Comparison of ENCODE assay signal across 7 cellular contexts in genomic region chr16:33987348-33987963, GRCh38.
A peak's percentile ranks its signal among the peaks of the same experiment; 100 is the strongest.
DNase-seq lines count a peak whose midpoint lies in the region; ATAC-seq and TF ChIP-seq lines count a peak whose summit lies in the region.
"Not testable (repeated sequence)": the region's sequence is repeated elsewhere in the genome, so short reads cannot be mapped to it uniquely, and the experiment has no call there.

No MANE protein-coding gene starts in this region.

- peak overlapping the region in 1 of 5 donors; percentile 40 for H3K27ac ChIP-seq in adrenal gland
- peak overlapping the region; percentile 67 for H3K27ac ChIP-seq in left ventricle myocardium inferior (replicated peaks)
- H3K27ac ChIP-seq in psoas muscle, spleen: not testable (repeated sequence)

- 31 to 32% methylated on average over 4 to 7 of the region's 13 CpGs; no CpG with 5 or more reads in 2 of the 4 donors for WGBS in adrenal gland, 4 donors
- 30 to 79% (median 66%) methylated on average over 2 to 7 of the region's 13 CpGs for WGBS in psoas muscle, 3 donors
- WGBS in spleen, 5 donors: 60 to 90% (median 78%) methylated on average over 3 to 8 of the region's 13 CpGs; no CpG with 5 or more reads in 2 of the 5 donors

- DNase-seq in adrenal gland: peak in 5 of 7 donors; percentile 7 to 52 (median 29)
- DNase-seq in Right ventricle myocardium superior: peak; percentile 22
- DNase-seq in left ventricle myocardium inferior, left colon: not testable (repeated sequence)
- peak; percentile 35 for DNase-seq in mesenteric fat pad (ENCODE audit: low spot score)
- DNase-seq in psoas muscle: peak in 1 of 2 donors; percentile 27
- peak; percentile 41 for DNase-seq in spleen

- not testable (repeated sequence) for H3K9me3 ChIP-seq in adrenal gland (replicated peaks in 1 of 3); left ventricle myocardium inferior (replicated peaks); psoas muscle; spleen

- H3K27me3 ChIP-seq in adrenal gland; left ventricle myocardium inferior (ENCODE audit: low read depth); psoas muscle (ENCODE audit: insufficient read depth in 3 of 3, low read length in 2 of 3); spleen (replicated peaks in 1 of 7): not testable (repeated sequence)

- H3K36me3 ChIP-seq in adrenal gland (replicated peaks in 1 of 2); left ventricle myocardium inferior; psoas muscle (ENCODE audit: insufficient read depth in 1 of 2, low read depth in 1 of 2); spleen: not testable (repeated sequence)

- not testable (repeated sequence) for H3K4me3 ChIP-seq in adrenal gland, left ventricle myocardium inferior, psoas muscle, spleen

- intact Hi-C loops in adrenal gland (cut with DNase I); Right ventricle myocardium superior (cut with DNase I); left ventricle myocardium inferior (cut with micrococcal nuclease); left colon (cut with DNase I, micrococcal nuclease); psoas muscle (cut with DNase I); spleen (cut with DNase I; ENCODE audit: low total_unique reads): not testable (repeated sequence)

- H3K4me1 ChIP-seq in adrenal gland (replicated peaks in 1 of 2); left ventricle myocardium inferior; psoas muscle; spleen: not testable (repeated sequence)

- peak; percentile 85 for ATAC-seq in Right ventricle myocardium superior (ENCODE audit: poor library complexity)
- ATAC-seq in left colon: peak; percentile 33
- peak; percentile 50 to 75 (median 70) for ATAC-seq in psoas muscle

- not testable (repeated sequence) for TF ChIP-seq POLR2A in adrenal gland (IDR thresholded peaks at IDR 0.05); spleen (IDR thresholded peaks at IDR 0.05)

- not testable (repeated sequence) for TF ChIP-seq CTCF in adrenal gland (IDR thresholded peaks at IDR 0.05); left ventricle myocardium inferior (IDR thresholded peaks at IDR 0.05; ENCODE audit: borderline replicate concordance); psoas muscle (IDR thresholded peaks at IDR 0.05); spleen (IDR thresholded peaks at IDR 0.05 in 8 of 11, conservative IDR thresholded peaks at IDR 0.05 in 3 of 11)

Comparison
In these comparisons a context has a peak if more than half of its experiments do, and no peak if none do; other contexts are left out.
1. ATAC-seq: peak in every context shown above with its lines; median percentile 85 in Right ventricle myocardium superior; 70 in psoas muscle; 33 in left colon.